8 cellular contexts compared by ENCODE assay signal in the genomic region with DNA sequence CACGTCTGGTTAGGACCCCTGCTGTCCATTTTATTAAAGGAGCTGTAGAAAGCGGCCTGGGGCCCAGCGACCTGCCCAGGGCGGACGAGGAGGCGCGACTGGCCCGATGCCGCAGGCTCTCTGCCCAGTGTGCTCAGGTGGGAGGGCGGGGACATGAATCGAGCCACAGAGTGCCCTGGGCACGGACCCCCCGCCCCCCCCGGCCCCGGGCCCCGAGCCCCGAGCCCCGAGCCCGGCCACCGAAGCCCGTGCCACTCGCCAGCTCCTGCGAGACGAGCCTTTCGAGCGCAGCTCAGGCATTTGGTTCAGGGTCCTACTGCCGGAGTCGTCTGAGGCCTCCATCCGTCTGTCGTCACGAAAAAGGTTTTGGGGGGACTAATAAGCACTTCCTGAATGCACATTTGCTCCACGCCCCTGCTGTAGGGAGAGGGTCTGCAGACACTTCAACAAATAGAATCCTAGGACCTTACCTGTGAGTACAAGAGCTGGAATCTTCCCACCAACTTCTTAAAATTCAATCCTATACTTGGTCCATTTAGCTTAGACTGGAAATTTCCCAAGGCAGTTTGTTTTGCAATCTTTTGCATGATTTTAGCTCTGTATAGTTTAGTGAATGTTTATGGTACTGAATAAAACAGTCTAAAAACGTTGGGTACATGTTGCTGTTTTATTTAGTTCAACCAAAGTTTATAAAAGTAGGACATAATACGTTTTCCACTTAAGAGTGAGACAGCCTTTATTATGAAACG. TPM values are rescaled to one million over a fixed set of nuclear protein-coding genes. Genes with fewer than 3 reads are reported as not detected.
DNase-seq lines count a peak whose midpoint lies in the region; ATAC-seq, FAIRE-seq and TF ChIP-seq lines count a peak whose summit lies in the region.

No MANE protein-coding gene starts in this region.

- H3K4me1 Mint-ChIP-seq in astrocyte (ENCODE audit: low read depth, unreplicated experiment) = peaks cover 25% of the 10 kb centered on the region

- H3K4me1 ChIP-seq in astrocyte (ENCODE audit: insufficient read depth, low read length) (peaks cover 22% of the 10 kb centered on the region), kidney (ENCODE audit: control insufficient read depth in 1 of 2, insufficient read depth in 1 of 2, low read depth in 1 of 2, low read length in 2 of 2) (peaks cover 7% of the 10 kb centered on the region in 2 donors), stomach (peaks cover 38 to 56% (median 49%) of the 10 kb centered on the region in 4 donors)

- peak overlapping the region; percentile 100 for H3K4me3 Mint-ChIP-seq in astrocyte (ENCODE audit: unreplicated experiment)

- no peaks in the 10 kb centered on the region for H3K9me3 ChIP-seq in astrocyte (ENCODE audit: insufficient read depth, low read depth, low read length)
- no peaks in the 10 kb centered on the region for H3K9me3 ChIP-seq in kidney (ENCODE audit: control insufficient read depth in 1 of 2, low read length in 2 of 2)
- H3K9me3 ChIP-seq in stomach = no peaks in the 10 kb centered on the region

- CTCF ChIA-PET in HEK293T (lab: Yijun Ruan, JAX) = interaction anchor here (0.6 kb wide), 1 partner anchor 20 kb away, joined by 5 read pairs; no protein-coding TSS in a partner anchor

- H3K9ac ChIP-seq in astrocyte (ENCODE audit: low read length) (peak overlapping the region; percentile 95), kidney (ENCODE audit: low read length in 2 of 2) (peak overlapping the region; percentile 89 to 93)

- 1 to 2% (median 1%) methylated on average over 21 to 35 of the region's 35 CpGs for WGBS in stomach, 5 donors

- no peak for FAIRE-seq in astrocyte (lab: Jason Lieb, UNC)
- no peak for FAIRE-seq in kidney (lab: Jason Lieb, UNC)
- no peak for FAIRE-seq in HTR-8/SVneo (lab: Jason Lieb, UNC)

- DNase-seq in HEK293T (ENCODE audit: extremely low spot score) (peak; percentile 42), NCI-H1092 treated with DMSO at 0.1 percent for 48 hours (lab: John Stamatoyannopoulos, UW) (peak; percentile 41), astrocyte (ENCODE audit: low read depth) (no peak), kidney (no peak), stomach (no peak), HTR-8/SVneo (ENCODE audit: insufficient read length, low spot score) (no peak), NCI-H345 treated with DMSO at 0.1 percent for 48 hours (lab: John Stamatoyannopoulos, UW; ENCODE audit: unreplicated experiment) (no peak)

- H2AFZ ChIP-seq in astrocyte (ENCODE audit: low read depth, low read length) = peak overlapping the region; percentile 59

- H3K27ac ChIP-seq in astrocyte (ENCODE audit: low read depth, low read length) (peak overlapping the region; percentile 96), kidney (ENCODE audit: low read depth in 2 of 2, low read length in 2 of 2) (peak overlapping the region; percentile 97 to 99), stomach (peak overlapping the region; percentile 97 to 99 (median 99))

- H4K20me1 ChIP-seq in astrocyte (ENCODE audit: insufficient read depth, low read length) = peaks cover 29% of the 10 kb centered on the region

- peak overlapping the region; percentile 83 for H3K27ac Mint-ChIP-seq in astrocyte (ENCODE audit: unreplicated experiment)

- H3K27me3 ChIP-seq in astrocyte (ENCODE audit: insufficient read depth, low read length) (no peaks in the 10 kb centered on the region), stomach (no peaks in the 10 kb centered on the region)

- no peaks in the 10 kb centered on the region for H3K9me3 Mint-ChIP-seq in astrocyte (ENCODE audit: unreplicated experiment)

- H3K4me3 ChIP-seq in astrocyte (ENCODE audit: insufficient read depth, low read depth, low read length) (peak overlapping the region; percentile 90), kidney (ENCODE audit: low read length in 2 of 2) (peak overlapping the region; percentile 87 to 94), stomach (peak overlapping the region; percentile 77 to 93 (median 78))

- POLR2A ChIA-PET in HEK293T (lab: Yijun Ruan, JAX) = interaction anchor here (0.6 to 2.7 kb wide), 21 partner anchors 8 to 287 kb away, joined by 3 to 22 read pairs (median 4); a partner anchor contains a TSS

- H3K4me2 ChIP-seq in astrocyte (ENCODE audit: low read length) = peak overlapping the region; percentile 96

- no peaks in the 10 kb centered on the region for H3K27me3 Mint-ChIP-seq in astrocyte (ENCODE audit: low read depth, unreplicated experiment)

- H3K79me2 ChIP-seq in astrocyte (ENCODE audit: insufficient read depth, low read length) = peaks cover 56% of the 10 kb centered on the region

- no peak for TF ChIP-seq CTCF in astrocyte (IDR thresholded peaks at IDR 0.05; ENCODE audit: insufficient read depth, low read depth, low read length)
- no peak for TF ChIP-seq CTCF in kidney (IDR thresholded peaks at IDR 0.05; ENCODE audit: borderline replicate concordance, extremely low read depth, insufficient read depth)
- TF ChIP-seq CTCF in stomach (IDR thresholded peaks at IDR 0.05) = no peak

- no peak for TF ChIP-seq EP300 in stomach (IDR thresholded peaks at IDR 0.05)

- no peak for TF ChIP-seq POLR2A in stomach (IDR thresholded peaks at IDR 0.05)

- H3K36me3 Mint-ChIP-seq in astrocyte (ENCODE audit: low read depth, unreplicated experiment) = peaks cover 4% of the 10 kb centered on the region

- H3K36me3 ChIP-seq in astrocyte (ENCODE audit: insufficient read depth, low read length) (no peaks in the 10 kb centered on the region), kidney (ENCODE audit: control insufficient read depth in 1 of 2, insufficient read depth in 2 of 2, low read length in 2 of 2) (no peaks in the 10 kb centered on the region), stomach (no peaks in the 10 kb centered on the region)

- intact Hi-C loops in kidney (cut with DNase I) (no loop called here), stomach (cut with DNase I; ENCODE audit: low total_unique reads) (no loop called here)

- ATAC-seq in GM18519 (IDR thresholded peaks at IDR 0.05; ENCODE audit: low FRiP score, unreplicated experiment) = peak; percentile 6

TF ChIP-seq in HEK293T, 16 proteins besides CTCF, POLR2A, EP300 and RAD21:
- no peak for TF ChIP-seq FOXA1 (IDR thresholded peaks at IDR 0.05)

RNA-seq across cellular contexts. Expression of a gene that starts 0.7 kb away (rescaled TPM):
- 44.9 and 48.4 TPM in 2 replicates for total RNA-seq in astrocyte
- 29.9 TPM for total RNA-seq in kidney
- 6.5 TPM for polyA plus RNA-seq in kidney (ENCODE audit: insufficient read depth, low read depth, low replicate concordance)
- 10 to 100 TPM; 11.7 to 46.1 (median 24.1) TPM for total RNA-seq in stomach
- polyA plus RNA-seq in stomach = 1 to 10 TPM; 4.0 to 5.7 (median 5.5) TPM

Comparison
In these comparisons a context has a peak if more than half of its experiments do, and no peak if none do; other contexts are left out.
1. DNase-seq: peak in HEK293T (single experiment) and NCI-H1092 treated with DMSO at 0.1 percent for 48 hours (single experiment); none in astrocyte (single experiment), kidney (single experiment), stomach (single experiment), HTR-8/SVneo (single experiment) and NCI-H345 treated with DMSO at 0.1 percent for 48 hours (single experiment).
2. Peak in every context shown above with its lines, with median percentiles within 50 percentile points of each other: H3K27ac ChIP-seq and H3K4me3 ChIP-seq.